ENCODE assay signal across 22 cellular contexts in genomic region chr18:837922-838321, GRCh38.
"Had no signal": no experiment of that assay in that cellular context is flagged by ENCODE, and none has a peak within 500 bp of the region (broad histone marks: within the 10 kb centered on the region; RNA-seq: fewer than 3 reads in every experiment).

No MANE protein-coding gene starts in this region.

- H3K36me3 ChIP-seq: brain microvascular endothelial cell, left ventricle myocardium inferior, neutrophil, suprapubic skin, tibial artery had no signal

- H3K9me3 Mint-ChIP-seq: effector memory CD8-positive, alpha-beta T cell; nephron progenitor cell had no signal

- H3K4me3 Mint-ChIP-seq: effector memory CD8-positive, alpha-beta T cell; naive B cell; nephron progenitor cell had no signal

- ATAC-seq: effector memory CD8-positive, alpha-beta T cell; psoas muscle had no signal

- H3K27ac Mint-ChIP-seq: naive B cell, nephron progenitor cell had no signal

- H3K36me3 Mint-ChIP-seq: naive B cell had no signal

- H3K4me3 ChIP-seq: coronary artery, dorsolateral prefrontal cortex, left ventricle myocardium inferior, lung, psoas muscle, suprapubic skin, tibial artery had no signal

- FAIRE-seq: frontal cortex, islet of Langerhans had no signal

- H3K27ac ChIP-seq: brain microvascular endothelial cell, coronary artery, dorsolateral prefrontal cortex, left ventricle myocardium inferior, neutrophil, parathyroid adenoma, psoas muscle, suprapubic skin, tibial artery, VCaP had no signal

- H3K4me1 Mint-ChIP-seq: naive B cell had no signal

- H3K27me3 ChIP-seq: brain microvascular endothelial cell, dorsolateral prefrontal cortex, suprapubic skin had no signal

- DNase-seq: activated CD4-positive, alpha-beta T cell treated with anti-CD3 and anti-CD28 coated beads for 4 hours; activated CD4-positive, alpha-beta T cell treated with anti-CD3 and anti-CD28 coated beads, Interleukin-2, amount 50 U/mL, for 48 hours; activated CD8-positive, alpha-beta memory T cell treated with anti-CD3 and anti-CD28 coated beads for 24 hours; activated effector memory CD4-positive, alpha-beta T cell treated with Interleukin-2 at 50 U/mL for 16 hours; activated naive CD4-positive, alpha-beta T cell treated with Interleukin-2 at 50 U/mL for 16 hours; brain microvascular endothelial cell; dorsolateral prefrontal cortex; effector memory CD8-positive, alpha-beta T cell; left ventricle myocardium inferior; naive B cell; nephron progenitor cell; psoas muscle; stimulated activated naive CD4-positive, alpha-beta T cell; tibial artery had no signal

- H3K4me1 ChIP-seq: psoas muscle had no signal

- H3K9me3 ChIP-seq: left ventricle myocardium inferior, neutrophil, psoas muscle, suprapubic skin, tibial artery had no signal
